ENCODE assay signal across 19 cellular contexts in genomic region chr7:20742913-20743312, GRCh38. TPM values are rescaled to one million over a fixed set of nuclear protein-coding genes. Genes with fewer than 3 reads are reported as not detected.
DNase-seq lines count a peak whose midpoint lies in the region; ATAC-seq and TF ChIP-seq lines count a peak whose summit lies in the region.
"Had no signal": no experiment of that assay in that cellular context is flagged by ENCODE, and none has a peak within 500 bp of the region (broad histone marks: within the 10 kb centered on the region; RNA-seq: fewer than 3 reads in every experiment).

No MANE protein-coding gene starts in this region.

- H3K23ac ChIP-seq in mesendoderm (ENCODE audit: low read length), result no peak overlapping the region

- no peak overlapping the region for H3K4me3 ChIP-seq in GM23338
- no peak overlapping the region for H3K4me3 ChIP-seq in mesendoderm (ENCODE audit: low read length)

- DNase-seq in GM23338 (ENCODE audit: low spot score) (no peak), MV-4-11 (lab: John Stamatoyannopoulos, UW) (peak; percentile 23), NCI-H1048 (lab: John Stamatoyannopoulos, UW) (no peak), NCI-H1105 (lab: John Stamatoyannopoulos, UW) (no peak), mesendoderm (no peak)
- DNase-seq: ACHN; CD4-positive, CD25-positive, alpha-beta regulatory T cell; DMS53; HFFc6; Kasumi-1; NCI-H1417 treated with DMSO at 0.1 percent for 48 hours; NCI-H2029 treated with DMSO at 0.1 percent for 48 hours; NCI-H510A; NCI-H774 had no signal

- no peaks in the 10 kb centered on the region for H3K79me1 ChIP-seq in mesendoderm (ENCODE audit: low read length)

- no peaks in the 10 kb centered on the region for H3K4me1 ChIP-seq in GM23338 (ENCODE audit: insufficient read depth)
- H3K4me1 ChIP-seq in mesendoderm (ENCODE audit: control insufficient read depth, low read depth, low read length), result peaks cover 2% of the 10 kb centered on the region

- no peak overlapping the region for H3K4me2 ChIP-seq in GM23338
- H3K4me2 ChIP-seq in mesendoderm (ENCODE audit: low read length), result no peak overlapping the region

- H2AK5ac ChIP-seq in mesendoderm (ENCODE audit: low read length), result no peak overlapping the region

- H3K27ac ChIP-seq in GM23338 (ENCODE audit: low read depth), result no peak overlapping the region
- no peak overlapping the region for H3K27ac ChIP-seq in mesendoderm (ENCODE audit: low read depth, low read length)
- H3K27ac ChIP-seq: HL-60 had no signal

- H3K56ac ChIP-seq in mesendoderm (ENCODE audit: low read length), result no peak overlapping the region

- H2BK15ac ChIP-seq in mesendoderm (replicated peaks; ENCODE audit: low read depth), result no peak overlapping the region

- no peak overlapping the region for H3K9ac ChIP-seq in mesendoderm (ENCODE audit: low read length)

- WGBS in mesendoderm (ENCODE audit: extremely low coverage, insufficient coverage, low lambda C conversion rate), result no CpG with 5 or more reads among the region's 5 CpGs

- H3K36me3 ChIP-seq in GM23338 (ENCODE audit: insufficient read depth) (no peaks in the 10 kb centered on the region), mesendoderm (ENCODE audit: control insufficient read depth, insufficient read depth, low read length) (no peaks in the 10 kb centered on the region)

- peak; percentile 56 for ATAC-seq in GM18909 (IDR thresholded peaks at IDR 0.05; ENCODE audit: poor library complexity, unreplicated experiment)
- no peak for ATAC-seq in GM23338
- no peak for ATAC-seq in GM21723 (IDR thresholded peaks at IDR 0.05; ENCODE audit: unreplicated experiment)

- peaks cover 14% of the 10 kb centered on the region for H3K4me1 Mint-ChIP-seq in GM23338
- H3K4me1 Mint-ChIP-seq: CD4-positive, CD25-positive, alpha-beta regulatory T cell; IgD-negative memory B cell had no signal

- H3K9me2 ChIP-seq in GM23338 (ENCODE audit: insufficient read depth), result no peaks in the 10 kb centered on the region

- no peak overlapping the region for H2BK120ac ChIP-seq in mesendoderm (ENCODE audit: low read depth, low read length)

- no peak overlapping the region for H4K8ac ChIP-seq in mesendoderm (ENCODE audit: low read depth, low read length)

- H3K18ac ChIP-seq in mesendoderm (ENCODE audit: low read length), result no peak overlapping the region

- no peak overlapping the region for H3K27ac Mint-ChIP-seq in GM23338
- H3K27ac Mint-ChIP-seq: CD4-positive, CD25-positive, alpha-beta regulatory T cell; HFFc6; IgD-negative memory B cell; T-helper 2 cell treated with Interferon-gamma antibody and Interleukin-4, amounts not matched to agents 5 μg/mL and 100 μg/mL, for 36 hours had no signal

- no peaks in the 10 kb centered on the region for H3K9me3 Mint-ChIP-seq in GM23338
- H3K9me3 Mint-ChIP-seq: IgD-negative memory B cell; T-helper 2 cell treated with Interferon-gamma antibody and Interleukin-4, amounts not matched to agents 5 μg/mL and 100 μg/mL, for 36 hours had no signal

- H2BK5ac ChIP-seq in mesendoderm (ENCODE audit: low read length), result no peak overlapping the region

- H3K27me3 Mint-ChIP-seq in GM23338 (ENCODE audit: insufficient read depth, low read depth, poor library complexity), result peaks cover 11% of the 10 kb centered on the region
- H3K27me3 Mint-ChIP-seq: CD4-positive, CD25-positive, alpha-beta regulatory T cell had no signal

- H3K4ac ChIP-seq in mesendoderm (ENCODE audit: low read depth, low read length), result no peak overlapping the region

- H3K79me2 ChIP-seq in GM23338 (replicated peaks; ENCODE audit: insufficient read depth), result no peaks in the 10 kb centered on the region
- no peaks in the 10 kb centered on the region for H3K79me2 ChIP-seq in mesendoderm (ENCODE audit: control insufficient read depth, insufficient read depth, low read length)

- H4K20me1 ChIP-seq in GM23338 (replicated peaks; ENCODE audit: insufficient read depth), result no peaks in the 10 kb centered on the region

- no peaks in the 10 kb centered on the region for H3K27me3 ChIP-seq in GM23338 (ENCODE audit: insufficient read depth)
- no peaks in the 10 kb centered on the region for H3K27me3 ChIP-seq in mesendoderm (ENCODE audit: insufficient read depth, low read length, poor library complexity)

- peak overlapping the region; percentile 28; the same call in 1 of the 2 replicates for H2AFZ ChIP-seq in GM23338

- no peak overlapping the region for H3K4me3 Mint-ChIP-seq in GM23338
- H3K4me3 Mint-ChIP-seq: CD4-positive, CD25-positive, alpha-beta regulatory T cell; HFFc6; IgD-negative memory B cell; T-helper 2 cell treated with Interferon-gamma antibody and Interleukin-4, amounts not matched to agents 5 μg/mL and 100 μg/mL, for 36 hours had no signal

- no peak overlapping the region for H4K5ac ChIP-seq in mesendoderm (ENCODE audit: low read length)

- no peak for TF ChIP-seq CTCF in GM23338 (conservative IDR thresholded peaks at IDR 0.05; ENCODE audit: low read depth in 2 of 2)

- H3F3A ChIP-seq in GM23338 (replicated peaks; ENCODE audit: low read depth), result no peaks in the 10 kb centered on the region

- H3K36me3 Mint-ChIP-seq in GM23338 (ENCODE audit: low read depth), result no peaks in the 10 kb centered on the region
- H3K36me3 Mint-ChIP-seq: CD4-positive, CD25-positive, alpha-beta regulatory T cell; IgD-negative memory B cell had no signal

TF ChIP-seq in GM23338, 12 proteins besides CTCF, POLR2A, EP300 and RAD21 (continues in another document):
- TF ChIP-seq STAT1 (IDR thresholded peaks at IDR 0.05; ENCODE audit: unreplicated experiment) (no peak), REST (IDR thresholded peaks at IDR 0.05; ENCODE audit: unreplicated experiment) (no peak), ZNF331 (CRISPR knock-in tag; IDR thresholded peaks at IDR 0.05; ENCODE audit: low read depth) (no peak), CREB1 (CRISPR knock-in tag; IDR thresholded peaks at IDR 0.05; ENCODE audit: low read depth) (no peak), EZH2 (IDR thresholded peaks at IDR 0.05; ENCODE audit: low read depth, unreplicated experiment) (no peak)

RNA-seq across cellular contexts. Expression of gene SP8, which starts 43.8 kb away (rescaled TPM):
- 4.4 and 6.7 TPM in 2 replicates for total RNA-seq in GM23338 (2014; rRNA removed; shearing (Covaris generic))
- polyA plus RNA-seq in GM23338 (2016; fragmentation: Nextera tagmentation; extraction: Ambion mirVana), result 3.4 and 3.7 TPM in 2 replicates
- polyA plus RNA-seq in mesendoderm (2013, experiment 1 of 2), result 2.8 TPM
- 2.5 TPM for polyA plus RNA-seq in mesendoderm (2013, experiment 2 of 2)
- total RNA-seq: CD4-positive, CD25-positive, alpha-beta regulatory T cell; HFFc6 had no signal
- polyA plus RNA-seq: CD4-positive, CD25-positive, alpha-beta regulatory T cell; IgD-negative memory B cell had no signal
